ENCODE assay signal across 29 cellular contexts in genomic region chr11:66964495-66964894, GRCh38. TPM values are rescaled to one million over a fixed set of nuclear protein-coding genes. Genes with fewer than 3 reads are reported as not detected.
"Had no signal": no experiment of that assay in that cellular context is flagged by ENCODE, and none has a peak within 500 bp of the region (broad histone marks: within the 10 kb centered on the region; RNA-seq: fewer than 3 reads in every experiment).

No MANE protein-coding gene starts in this region.

- H3K9me3 Mint-ChIP-seq: stimulated activated naive CD8-positive, alpha-beta T cell treated with anti-CD3 and anti-CD28 coated beads, Interleukin-15, amount 100 ng/mL, for 72 hours had no signal

- DNase-seq: dorsolateral prefrontal cortex; effector memory CD4-positive, alpha-beta T cell; gastrocnemius medialis; heart right ventricle; hypothalamus; kidney glomerular epithelial cell; naive thymus-derived CD4-positive, alpha-beta T cell; retina; spleen; stimulated activated CD4-positive, alpha-beta T cell treated with anti-CD3 and anti-CD28 coated beads, Interleukin-15, amount 100 ng/mL, for 24 hours; stimulated activated CD4-positive, alpha-beta T cell treated with anti-CD3 and anti-CD28 coated beads, Interleukin-1b, Interleukin-23, amount 100 ng/mL, for 48 hours; stimulated activated CD4-positive, alpha-beta T cell treated with anti-CD3 and anti-CD28 coated beads, Interleukin-4, amount 100 ng/mL, for 24 hours; stimulated activated naive B cell treated with anti-CD40 and anti-IgM and Interleukin-4, amounts not matched to agents 10 μg/mL and 1 μg/mL and 100 μg/mL, for 72 hours; stimulated activated naive CD8-positive, alpha-beta T cell treated with anti-CD3 and anti-CD28 coated beads, Interleukin-15, amount 100 ng/mL, for 72 hours; testis had no signal

- H3K4me1 ChIP-seq: psoas muscle, testis had no signal

- H3K9me3 ChIP-seq: gastrocnemius medialis, heart right ventricle, psoas muscle, spleen, testis, tibial nerve had no signal

- H3K27ac ChIP-seq: dorsolateral prefrontal cortex, gastrocnemius medialis, heart right ventricle, psoas muscle, spleen, testis, tibial nerve had no signal

- H3K27ac Mint-ChIP-seq: stimulated activated naive B cell treated with anti-CD40 and anti-IgM and Interleukin-4, amounts not matched to agents 10 μg/mL and 1 μg/mL and 100 μg/mL, for 72 hours; stimulated activated naive CD8-positive, alpha-beta T cell treated with anti-CD3 and anti-CD28 coated beads, Interleukin-15, amount 100 ng/mL, for 72 hours had no signal

- H3K4me3 ChIP-seq: coronary artery, dorsolateral prefrontal cortex, gastrocnemius medialis, heart right ventricle, psoas muscle, spleen, testis, tibial nerve had no signal

- H3K4me3 Mint-ChIP-seq: naive thymus-derived CD4-positive, alpha-beta T cell; stimulated activated naive B cell treated with anti-CD40 and anti-IgM and Interleukin-4, amounts not matched to agents 10 μg/mL and 1 μg/mL and 100 μg/mL, for 72 hours; stimulated activated naive CD8-positive, alpha-beta T cell treated with anti-CD3 and anti-CD28 coated beads, Interleukin-15, amount 100 ng/mL, for 72 hours had no signal

- H3K27me3 ChIP-seq: dorsolateral prefrontal cortex, gastrocnemius medialis, spleen, testis, tibial nerve had no signal

- H3K36me3 Mint-ChIP-seq: naive thymus-derived CD4-positive, alpha-beta T cell; stimulated activated naive B cell treated with anti-CD40 and anti-IgM and Interleukin-4, amounts not matched to agents 10 μg/mL and 1 μg/mL and 100 μg/mL, for 72 hours had no signal

- H3K36me3 ChIP-seq: gastrocnemius medialis, heart right ventricle, spleen, tibial nerve had no signal

- ATAC-seq: esophagus mucosa; gastrocnemius medialis; naive thymus-derived CD4-positive, alpha-beta T cell; stimulated activated naive B cell treated with anti-CD40 and anti-IgM and Interleukin-4, amounts not matched to agents 10 μg/mL and 1 μg/mL and 100 μg/mL, for 72 hours; stimulated activated naive CD8-positive, alpha-beta T cell treated with anti-CD3 and anti-CD28 coated beads, Interleukin-15, amount 100 ng/mL, for 72 hours had no signal

RNA-seq across cellular contexts. Expression of gene C11orf86, which starts 10.6 kb away (rescaled TPM):
- total RNA-seq: chondrocyte; dorsolateral prefrontal cortex; esophagus mucosa; fibroblast of villous mesenchyme; gastrocnemius medialis; heart right ventricle; liver; lung microvascular endothelial cell; mononuclear cell; naive thymus-derived CD4-positive, alpha-beta T cell; omental fat pad; psoas muscle; sciatic nerve; skeletal muscle tissue; spleen; subcutaneous adipose tissue; tibial nerve; ureter had no signal
- polyA plus RNA-seq: heart right ventricle; naive thymus-derived CD4-positive, alpha-beta T cell had no signal

RNA-seq across cellular contexts. Expression of gene SYT12, which starts 58.4 kb away (rescaled TPM):
- total RNA-seq: naive thymus-derived CD4-positive, alpha-beta T cell; skeletal muscle tissue; spleen had no signal
- polyA plus RNA-seq: naive thymus-derived CD4-positive, alpha-beta T cell had no signal
